Comparison of ENCODE assay signal across 1 cellular context in genomic region chr15:90807687-90808086, GRCh38.
TF ChIP-seq lines count a peak whose summit lies in the region.

No MANE protein-coding gene starts in this region.

TF ChIP-seq in HEK293T, 16 proteins besides CTCF, POLR2A, EP300 and RAD21:
- TF ChIP-seq L3MBTL2 (conservative IDR thresholded peaks at IDR 0.05): no peak
- TF ChIP-seq CTBP1 (IDR thresholded peaks at IDR 0.05; ENCODE audit: borderline replicate concordance): no peak
- TF ChIP-seq NFRKB (IDR thresholded peaks at IDR 0.05): no peak
- TF ChIP-seq HDGF (IDR thresholded peaks at IDR 0.05; ENCODE audit: borderline replicate concordance): no peak
- TF ChIP-seq LEF1 (IDR thresholded peaks at IDR 0.05; ENCODE audit: borderline replicate concordance): no peak
- no peak for TF ChIP-seq ELF4 (IDR thresholded peaks at IDR 0.05)
- no peak for TF ChIP-seq FOXK2 (IDR thresholded peaks at IDR 0.05)
- no peak for TF ChIP-seq ARNT (IDR thresholded peaks at IDR 0.05)
- no peak for TF ChIP-seq ZNF384 (IDR thresholded peaks at IDR 0.05)
- no peak for TF ChIP-seq BHLHE40 (IDR thresholded peaks at IDR 0.05; ENCODE audit: borderline replicate concordance)
- no peak for TF ChIP-seq FOXM1 (IDR thresholded peaks at IDR 0.05; ENCODE audit: borderline replicate concordance)
- TF ChIP-seq TARDBP (IDR thresholded peaks at IDR 0.05): no peak
- TF ChIP-seq PKNOX1 (IDR thresholded peaks at IDR 0.05): no peak
- TF ChIP-seq SP1 (IDR thresholded peaks at IDR 0.05): no peak
- no peak for TF ChIP-seq FOXA1 (IDR thresholded peaks at IDR 0.05)
- no peak for TF ChIP-seq SUZ12 (IDR thresholded peaks at IDR 0.05)
